8 cellular contexts compared by ENCODE assay signal in the genomic region with DNA sequence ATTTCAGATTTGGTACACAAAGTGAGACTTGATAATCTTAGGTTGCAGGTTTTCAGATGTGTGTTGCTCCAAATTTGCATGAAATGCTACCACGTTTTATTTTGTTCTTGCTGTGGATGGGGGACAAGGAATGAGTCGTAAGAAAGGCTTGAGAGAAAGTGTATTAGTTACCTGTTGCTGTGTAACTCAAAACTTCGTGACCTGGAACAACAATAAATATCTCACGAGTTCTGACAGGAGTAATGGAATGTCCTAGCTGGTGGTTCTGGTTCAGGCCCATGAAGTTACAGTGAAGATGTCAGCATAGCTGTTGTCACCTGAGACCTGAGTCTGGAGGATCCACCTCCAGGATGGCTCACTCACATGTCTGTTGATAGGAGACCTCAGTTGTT. TPM values are rescaled to one million over a fixed set of nuclear protein-coding genes. Genes with fewer than 3 reads are reported as not detected.
A peak's percentile ranks its signal among the peaks of the same experiment; 100 is the strongest.
DNase-seq lines count a peak whose midpoint lies in the region; ATAC-seq, FAIRE-seq and TF ChIP-seq lines count a peak whose summit lies in the region.

No MANE protein-coding gene starts in this region.

- H3K27ac Mint-ChIP-seq in astrocyte (ENCODE audit: unreplicated experiment) = peak overlapping the region; percentile 86
- no peak overlapping the region for H3K27ac Mint-ChIP-seq in memory B cell

- TF ChIP-seq CTCF in heart right ventricle (IDR thresholded peaks at IDR 0.05) = no peak
- TF ChIP-seq CTCF in astrocyte (IDR thresholded peaks at IDR 0.05; ENCODE audit: insufficient read depth, low read depth, low read length) = no peak
- TF ChIP-seq CTCF in uterus (IDR thresholded peaks at IDR 0.05) = no peak

- H3K9me3 ChIP-seq in heart right ventricle (peaks cover 0 to 44% (median 4%) of the 10 kb centered on the region in 11 donors), astrocyte (ENCODE audit: insufficient read depth, low read depth, low read length) (peaks cover 3% of the 10 kb centered on the region), uterus (peaks cover 0 to 4% of the 10 kb centered on the region in 2 donors)

- H3K9me3 Mint-ChIP-seq in astrocyte (ENCODE audit: unreplicated experiment) (peaks cover 2% of the 10 kb centered on the region), memory B cell (no peaks in the 10 kb centered on the region)

- H3K27ac ChIP-seq in heart right ventricle (peak overlapping the region in 8 of 10 donors; percentile 74 to 98 (median 96)), astrocyte (ENCODE audit: low read depth, low read length) (no peak overlapping the region), uterus (no peak overlapping the region)

- H3K4me1 Mint-ChIP-seq in astrocyte (ENCODE audit: low read depth, unreplicated experiment) (peaks cover 16% of the 10 kb centered on the region), memory B cell (peaks cover 20% of the 10 kb centered on the region)

- no peaks in the 10 kb centered on the region for H3K27me3 Mint-ChIP-seq in astrocyte (ENCODE audit: low read depth, unreplicated experiment)
- H3K27me3 Mint-ChIP-seq in memory B cell = no peaks in the 10 kb centered on the region

- no peak overlapping the region for H2AFZ ChIP-seq in astrocyte (ENCODE audit: low read depth, low read length)

- H3K27me3 ChIP-seq in heart right ventricle (no peaks in the 10 kb centered on the region), astrocyte (ENCODE audit: insufficient read depth, low read length) (no peaks in the 10 kb centered on the region), uterus (no peaks in the 10 kb centered on the region)

- intact Hi-C loops in heart right ventricle (cut with DNase I) = loop anchor here in 3 of 10 donors (5.0 to 10.0 kb wide), 3 partner anchors 48 to 95 kb away; a partner anchor contains a TSS
- intact Hi-C loops in cardiac septum (cut with DNase I) = no loop called here
- intact Hi-C loops in uterus (cut with DNase I; ENCODE audit: low total_unique reads) = no loop called here

- H4K20me1 ChIP-seq in astrocyte (ENCODE audit: insufficient read depth, low read length) = peaks cover 23% of the 10 kb centered on the region

- H3K79me2 ChIP-seq in astrocyte (ENCODE audit: insufficient read depth, low read length) = peaks cover 74% of the 10 kb centered on the region

- H3K9ac ChIP-seq in astrocyte (ENCODE audit: low read length) = peak overlapping the region; percentile 95

- FAIRE-seq in astrocyte (lab: Jason Lieb, UNC) = no peak

- no peak for TF ChIP-seq POLR2A in uterus (IDR thresholded peaks at IDR 0.05)

- peak overlapping the region; percentile 89 for H3K4me2 ChIP-seq in astrocyte (ENCODE audit: low read length)

- H3K4me3 Mint-ChIP-seq in astrocyte (ENCODE audit: unreplicated experiment) (peak overlapping the region; percentile 92), memory B cell (peak overlapping the region; percentile 93)

- peak overlapping the region in 8 of 10 donors; percentile 58 to 98 (median 88) for H3K4me3 ChIP-seq in heart right ventricle
- peak overlapping the region; percentile 95 for H3K4me3 ChIP-seq in astrocyte (ENCODE audit: insufficient read depth, low read depth, low read length)
- H3K4me3 ChIP-seq in uterus = peak overlapping the region; percentile 84 to 91

- H3K36me3 Mint-ChIP-seq in astrocyte (ENCODE audit: low read depth, unreplicated experiment) (peaks cover 34% of the 10 kb centered on the region), memory B cell (peaks cover 10% of the 10 kb centered on the region)

- 59 to 70% methylated on average over 4 of the region's 4 CpGs for WGBS in heart right ventricle, 2 donors

- DNase-seq in heart right ventricle (no peak), cardiac septum (ENCODE audit: low spot score) (no peak), astrocyte (ENCODE audit: low read depth) (no peak), memory B cell (ENCODE audit: low spot score in 2 of 2) (no peak), uterus (no peak)

- H3K4me1 ChIP-seq in heart right ventricle (peaks cover 4 to 29% (median 20%) of the 10 kb centered on the region in 9 donors), astrocyte (ENCODE audit: insufficient read depth, low read length) (peaks cover 7% of the 10 kb centered on the region), uterus (no peaks in the 10 kb centered on the region)

- peaks cover 0 to 27% (median 6%) of the 10 kb centered on the region in 9 donors for H3K36me3 ChIP-seq in heart right ventricle
- peaks cover 8% of the 10 kb centered on the region for H3K36me3 ChIP-seq in astrocyte (ENCODE audit: insufficient read depth, low read length)
- no peaks in the 10 kb centered on the region for H3K36me3 ChIP-seq in uterus

- ATAC-seq in heart right ventricle = no peak
- ATAC-seq in memory B cell (ENCODE audit: low read depth) = no peak
- ATAC-seq in HG03520 (IDR thresholded peaks at IDR 0.05; ENCODE audit: unreplicated experiment) = no peak
- ATAC-seq in HG02885 (IDR thresholded peaks at IDR 0.05; ENCODE audit: poor library complexity, unreplicated experiment) = no peak
- no peak for ATAC-seq in HG02610 (IDR thresholded peaks at IDR 0.05; ENCODE audit: unreplicated experiment)

RNA-seq across cellular contexts. Expression of a gene that starts 1.2 kb away (rescaled TPM):
- total RNA-seq in heart right ventricle (1 to 10 TPM; 4.4 to 6.2 (median 5.6) TPM), cardiac septum (6.2 TPM), astrocyte (10.0 and 10.4 TPM in 2 replicates), uterus (10 to 100 TPM in 1 of 4 donors, 1 to 10 TPM in 3; 1.8 to 10.8 (median 8.2) TPM)
- 1 to 10 TPM; 1.4 to 4.2 TPM for polyA plus RNA-seq in heart right ventricle

RNA-seq across cellular contexts. Expression of a gene that starts 25.3 kb away (rescaled TPM):
- total RNA-seq in heart right ventricle = 10 to 100 TPM; 14.4 to 28.7 (median 17.7) TPM
- 10 to 100 TPM; 28.6 to 57.5 TPM for polyA plus RNA-seq in heart right ventricle
- 17.1 TPM for total RNA-seq in cardiac septum
- 34.6 and 40.9 TPM in 2 replicates for total RNA-seq in astrocyte
- 10 to 100 TPM; 27.1 to 62.1 (median 39.2) TPM for total RNA-seq in uterus

RNA-seq across cellular contexts. Expression of a gene that starts 46.9 kb away (rescaled TPM):
- total RNA-seq in heart right ventricle (1 to 10 TPM; 1.2 to 2.1 (median 1.4) TPM), cardiac septum (2.1 TPM), astrocyte (2.7 and 3.1 TPM in 2 replicates), uterus (1 to 10 TPM; 3.9 to 5.1 (median 4.6) TPM)
- under 1 TPM; 0.80 to 0.87 TPM for polyA plus RNA-seq in heart right ventricle

RNA-seq across cellular contexts. Expression of a gene that starts 51.2 kb away (rescaled TPM):
- total RNA-seq in heart right ventricle (10 to 100 TPM; 19.2 to 35.0 (median 23.7) TPM), cardiac septum (28.1 TPM), astrocyte (23.4 and 23.7 TPM in 2 replicates), uterus (10 to 100 TPM in 3 of 4 donors, 1 to 10 TPM in 1; 2.6 to 67.0 (median 43.7) TPM)
- 10 to 100 TPM; 20.6 to 20.7 TPM for polyA plus RNA-seq in heart right ventricle

Comparison
In these comparisons a context has a peak if more than half of its experiments do, and no peak if none do; other contexts are left out.
1. H3K27ac ChIP-seq: peak in heart right ventricle (8 of 10); none in astrocyte (single experiment) and uterus (0 of 2).
2. Peak in every context shown above with its lines, with median percentiles within 50 percentile points of each other: H3K4me3 ChIP-seq.